19 cellular contexts compared by ENCODE assay signal in the genomic region with DNA sequence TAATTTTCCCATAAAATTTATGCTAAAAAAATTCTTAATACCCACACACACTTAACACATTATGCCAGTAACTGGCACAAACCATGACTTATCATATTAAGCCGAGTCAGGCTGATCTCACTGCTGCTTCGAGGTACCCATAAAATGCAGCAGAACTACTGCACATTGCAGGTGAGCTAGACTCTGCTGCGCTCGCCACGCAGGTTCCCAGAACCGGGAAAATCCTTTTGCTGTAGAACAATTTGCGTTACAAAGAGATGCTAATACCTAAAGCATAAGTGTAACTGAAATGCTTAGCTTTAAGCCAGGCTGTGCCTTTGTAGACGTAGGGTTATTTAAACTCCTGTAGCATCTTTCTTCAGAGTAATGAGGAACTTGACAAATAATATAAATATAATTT.
DNase-seq lines count a peak whose midpoint lies in the region; ATAC-seq, FAIRE-seq and TF ChIP-seq lines count a peak whose summit lies in the region.
"Had no signal": no experiment of that assay in that cellular context is flagged by ENCODE, and none has a peak within 500 bp of the region (broad histone marks: within the 10 kb centered on the region; RNA-seq: fewer than 3 reads in every experiment).

No MANE protein-coding gene starts in this region.

- H3K9ac ChIP-seq in ES-I3 (ENCODE audit: low read depth, low read length) (peak overlapping the region; percentile 26; the same call in 1 of the 2 replicates), HUES6 (ENCODE audit: low read length) (no peak overlapping the region)
- H3K9ac ChIP-seq: BLaER1 treated with 17β-estradiol and CSF1 and Interleukin-3, amounts not matched to agents 10 nM and 100 nM had no signal

- H3K27ac ChIP-seq in HUES6 (ENCODE audit: low read depth, low read length) (no peak overlapping the region), breast epithelium (no peak overlapping the region)
- H3K27ac ChIP-seq: BLaER1 treated with 17β-estradiol and CSF1 and Interleukin-3, amounts not matched to agents 10 nM and 100 nM; HL-60 had no signal

- H3K27me3 ChIP-seq in HUES6 (ENCODE audit: control insufficient read depth, insufficient read depth, low read length) (no peaks in the 10 kb centered on the region), breast epithelium (no peaks in the 10 kb centered on the region)
- H3K27me3 ChIP-seq: BLaER1 treated with 17β-estradiol and CSF1 and Interleukin-3, amounts not matched to agents 10 nM and 100 nM had no signal

- peak overlapping the region; percentile 28; the same call in 1 of the 2 replicates for H3K4me3 ChIP-seq in HUES6 (ENCODE audit: low read depth, low read length)
- H3K4me3 ChIP-seq in breast epithelium, result no peak overlapping the region
- H3K4me3 ChIP-seq: BLaER1 treated with 17β-estradiol and CSF1 and Interleukin-3, amounts not matched to agents 10 nM and 100 nM; GM12878 had no signal

- no peaks in the 10 kb centered on the region for H3K36me3 ChIP-seq in ES-I3 (ENCODE audit: insufficient read depth, low read length)
- no peaks in the 10 kb centered on the region for H3K36me3 ChIP-seq in HUES6 (ENCODE audit: control insufficient read depth, insufficient read depth, low read length)
- no peaks in the 10 kb centered on the region for H3K36me3 ChIP-seq in breast epithelium
- H3K36me3 ChIP-seq: BLaER1 treated with 17β-estradiol and CSF1 and Interleukin-3, amounts not matched to agents 10 nM and 100 nM had no signal

- intact Hi-C loops in breast epithelium (cut with DNase I; ENCODE audit: low total_unique reads), result no loop called here

- CTCF ChIA-PET in WTC11 (lab: Charles Lee), result interaction anchor here (0.5 to 0.6 kb wide), 2 partner anchors 34 to 92 kb away, joined by 3 read pairs; no protein-coding TSS in a partner anchor

- FAIRE-seq in H54 (lab: Jason Lieb, UNC), result no peak
- FAIRE-seq: GM12878, GM19239 had no signal

- H3K9me3 ChIP-seq in ES-I3 (ENCODE audit: control insufficient read depth, insufficient read depth, low read length) (no peaks in the 10 kb centered on the region), HUES6 (ENCODE audit: control insufficient read depth, insufficient read depth, low read depth, low read length) (0 out of 2 replicates have a peak, but pooled peaks cover 2% of the 10 kb centered on the region), breast epithelium (no peaks in the 10 kb centered on the region)
- H3K9me3 ChIP-seq: BLaER1 treated with 17β-estradiol and CSF1 and Interleukin-3, amounts not matched to agents 10 nM and 100 nM had no signal

- peaks cover 7% of the 10 kb centered on the region for H3K9me3 Mint-ChIP-seq in WTC11
- H3K9me3 Mint-ChIP-seq: CD8-positive, alpha-beta T cell had no signal

- H3K27me3 Mint-ChIP-seq in WTC11 (ENCODE audit: low read depth), result no peaks in the 10 kb centered on the region

- TF ChIP-seq POLR2A in breast epithelium (IDR thresholded peaks at IDR 0.05) (no peak), H54 (IDR thresholded peaks at IDR 0.05; ENCODE audit: low read depth, low read length) (no peak)

- peaks cover 14% of the 10 kb centered on the region; the same call in 1 of the 2 replicates for H3K4me1 ChIP-seq in ES-I3 (ENCODE audit: insufficient read depth, low read length)
- H3K4me1 ChIP-seq in HUES6 (ENCODE audit: control insufficient read depth, insufficient read depth, low read length), result peaks cover 16% of the 10 kb centered on the region
- H3K4me1 ChIP-seq in breast epithelium, result no peaks in the 10 kb centered on the region
- H3K4me1 ChIP-seq: BLaER1 treated with 17β-estradiol and CSF1 and Interleukin-3, amounts not matched to agents 10 nM and 100 nM had no signal

- peak overlapping the region; percentile 52; the same call in 1 of the 2 replicates for H3K27ac Mint-ChIP-seq in WTC11
- H3K27ac Mint-ChIP-seq: B cell; CD8-positive, alpha-beta T cell had no signal

- peaks cover 30% of the 10 kb centered on the region for H3K4me1 Mint-ChIP-seq in WTC11
- H3K4me1 Mint-ChIP-seq: B cell had no signal

- POLR2A ChIA-PET in WTC11 (lab: Charles Lee), result no interaction called here

- peaks cover 4% of the 10 kb centered on the region for H3K36me3 Mint-ChIP-seq in WTC11
- H3K36me3 Mint-ChIP-seq: CD8-positive, alpha-beta T cell had no signal

- DNase-seq in WTC11 (ENCODE audit: low spot score) (peak; percentile 37), iPS DF 19.7 (ENCODE audit: low read depth, low spot score) (peak; percentile 9), breast epithelium (ENCODE audit: low spot score in 2 of 2) (no peak), H54 (ENCODE audit: insufficient read length, low spot score) (no peak)
- DNase-seq in stimulated activated CD4-positive, alpha-beta T cell treated with anti-CD3 and anti-CD28 coated beads, Interleukin-1b, Interleukin-23, amount 100 ng/mL, for 48 hours, result no peak
- DNase-seq: 8988T; Calu3; CD8-positive, alpha-beta T cell; DMS79 treated with DMSO at 0.1 percent for 48 hours; H7; KG1 had no signal

- peak overlapping the region; percentile 46 for H3K4me3 Mint-ChIP-seq in WTC11
- H3K4me3 Mint-ChIP-seq: B cell; CD8-positive, alpha-beta T cell had no signal

- peak; percentile 76 for ATAC-seq in WTC11
- ATAC-seq in HG02759 (IDR thresholded peaks at IDR 0.05; ENCODE audit: unreplicated experiment), result no peak
- ATAC-seq: CD8-positive, alpha-beta T cell; GM12878 had no signal

- TF ChIP-seq CTCF in WTC11 (IDR thresholded peaks at IDR 0.05) (no peak), breast epithelium (IDR thresholded peaks at IDR 0.05) (no peak)

TF ChIP-seq in WTC11, 78 proteins besides CTCF, POLR2A, EP300 and RAD21 (continues in another document):
- TF ChIP-seq, protein P1, sequence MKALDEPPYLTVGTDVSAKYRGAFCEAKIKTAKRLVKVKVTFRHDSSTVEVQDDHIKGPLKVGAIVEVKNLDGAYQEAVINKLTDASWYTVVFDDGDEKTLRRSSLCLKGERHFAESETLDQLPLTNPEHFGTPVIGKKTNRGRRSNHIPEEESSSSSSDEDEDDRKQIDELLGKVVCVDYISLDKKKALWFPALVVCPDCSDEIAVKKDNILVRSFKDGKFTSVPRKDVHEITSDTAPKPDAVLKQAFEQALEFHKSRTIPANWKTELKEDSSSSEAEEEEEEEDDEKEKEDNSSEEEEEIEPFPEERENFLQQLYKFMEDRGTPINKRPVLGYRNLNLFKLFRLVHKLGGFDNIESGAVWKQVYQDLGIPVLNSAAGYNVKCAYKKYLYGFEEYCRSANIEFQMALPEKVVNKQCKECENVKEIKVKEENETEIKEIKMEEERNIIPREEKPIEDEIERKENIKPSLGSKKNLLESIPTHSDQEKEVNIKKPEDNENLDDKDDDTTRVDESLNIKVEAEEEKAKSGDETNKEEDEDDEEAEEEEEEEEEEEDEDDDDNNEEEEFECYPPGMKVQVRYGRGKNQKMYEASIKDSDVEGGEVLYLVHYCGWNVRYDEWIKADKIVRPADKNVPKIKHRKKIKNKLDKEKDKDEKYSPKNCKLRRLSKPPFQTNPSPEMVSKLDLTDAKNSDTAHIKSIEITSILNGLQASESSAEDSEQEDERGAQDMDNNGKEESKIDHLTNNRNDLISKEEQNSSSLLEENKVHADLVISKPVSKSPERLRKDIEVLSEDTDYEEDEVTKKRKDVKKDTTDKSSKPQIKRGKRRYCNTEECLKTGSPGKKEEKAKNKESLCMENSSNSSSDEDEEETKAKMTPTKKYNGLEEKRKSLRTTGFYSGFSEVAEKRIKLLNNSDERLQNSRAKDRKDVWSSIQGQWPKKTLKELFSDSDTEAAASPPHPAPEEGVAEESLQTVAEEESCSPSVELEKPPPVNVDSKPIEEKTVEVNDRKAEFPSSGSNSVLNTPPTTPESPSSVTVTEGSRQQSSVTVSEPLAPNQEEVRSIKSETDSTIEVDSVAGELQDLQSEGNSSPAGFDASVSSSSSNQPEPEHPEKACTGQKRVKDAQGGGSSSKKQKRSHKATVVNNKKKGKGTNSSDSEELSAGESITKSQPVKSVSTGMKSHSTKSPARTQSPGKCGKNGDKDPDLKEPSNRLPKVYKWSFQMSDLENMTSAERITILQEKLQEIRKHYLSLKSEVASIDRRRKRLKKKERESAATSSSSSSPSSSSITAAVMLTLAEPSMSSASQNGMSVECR (CRISPR knock-in tag; IDR thresholded peaks at IDR 0.05; ENCODE audit: borderline replicate concordance), result no peak
- TF ChIP-seq, protein P2, sequence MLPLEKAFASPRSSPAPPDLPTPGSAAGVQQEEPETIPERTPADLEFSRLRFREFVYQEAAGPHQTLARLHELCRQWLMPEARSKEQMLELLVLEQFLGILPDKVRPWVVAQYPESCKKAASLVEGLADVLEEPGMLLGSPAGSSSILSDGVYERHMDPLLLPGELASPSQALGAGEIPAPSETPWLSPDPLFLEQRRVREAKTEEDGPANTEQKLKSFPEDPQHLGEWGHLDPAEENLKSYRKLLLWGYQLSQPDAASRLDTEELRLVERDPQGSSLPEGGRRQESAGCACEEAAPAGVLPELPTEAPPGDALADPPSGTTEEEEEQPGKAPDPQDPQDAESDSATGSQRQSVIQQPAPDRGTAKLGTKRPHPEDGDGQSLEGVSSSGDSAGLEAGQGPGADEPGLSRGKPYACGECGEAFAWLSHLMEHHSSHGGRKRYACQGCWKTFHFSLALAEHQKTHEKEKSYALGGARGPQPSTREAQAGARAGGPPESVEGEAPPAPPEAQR (CRISPR knock-in tag; IDR thresholded peaks at IDR 0.05), result no peak
- TF ChIP-seq, protein P3, sequence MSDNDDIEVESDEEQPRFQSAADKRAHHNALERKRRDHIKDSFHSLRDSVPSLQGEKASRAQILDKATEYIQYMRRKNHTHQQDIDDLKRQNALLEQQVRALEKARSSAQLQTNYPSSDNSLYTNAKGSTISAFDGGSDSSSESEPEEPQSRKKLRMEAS (CRISPR knock-in tag; IDR thresholded peaks at IDR 0.05), result no peak
- TF ChIP-seq TEAD4 (CRISPR knock-in tag; IDR thresholded peaks at IDR 0.05), result no peak
- TF ChIP-seq MYBL2 (CRISPR knock-in tag; IDR thresholded peaks at IDR 0.05), result no peak
- no peak for TF ChIP-seq SOX15 (CRISPR knock-in tag; IDR thresholded peaks at IDR 0.05)
- no peak for TF ChIP-seq CREM (CRISPR knock-in tag; IDR thresholded peaks at IDR 0.05)
- no peak for TF ChIP-seq IRF2 (CRISPR knock-in tag; IDR thresholded peaks at IDR 0.05; ENCODE audit: borderline replicate concordance, low read depth)
- TF ChIP-seq ZNF396 (CRISPR knock-in tag; IDR thresholded peaks at IDR 0.05; ENCODE audit: borderline replicate concordance), result no peak
- TF ChIP-seq GRHL2 (CRISPR knock-in tag; IDR thresholded peaks at IDR 0.05; ENCODE audit: insufficient replicate concordance, severe bottlenecking), result no peak
- TF ChIP-seq CREB1 (CRISPR knock-in tag; IDR thresholded peaks at IDR 0.05), result no peak

Comparison
In these comparisons a context has a peak if more than half of its experiments do, and no peak if none do; other contexts are left out.
1. DNase-seq: peak in WTC11 (single experiment) and iPS DF 19.7 (single experiment); none in breast epithelium (0 of 2), H54 (single experiment) and stimulated activated CD4-positive, alpha-beta T cell treated with anti-CD3 and anti-CD28 coated beads, Interleukin-1b, Interleukin-23, amount 100 ng/mL, for 48 hours (single experiment).